18 cellular contexts compared by ENCODE assay signal in genomic region chr4:1743551-1743950, GRCh38. TPM values are rescaled to one million over a fixed set of nuclear protein-coding genes. Genes with fewer than 3 reads are reported as not detected.
DNase-seq lines count a peak whose midpoint lies in the region; ATAC-seq, FAIRE-seq and TF ChIP-seq lines count a peak whose summit lies in the region.
"Had no signal": no experiment of that assay in that cellular context is flagged by ENCODE, and none has a peak within 500 bp of the region (broad histone marks: within the 10 kb centered on the region; RNA-seq: fewer than 3 reads in every experiment).

No MANE protein-coding gene starts in this region.

- H2BK120ac ChIP-seq in H9 (ENCODE audit: low read depth, low read length, poor library complexity, severe bottlenecking) = no peak overlapping the region

- H3K23ac ChIP-seq in H9 (ENCODE audit: insufficient read length, low read depth, low read length) = no peak overlapping the region

- no CpG with 5 or more reads among the region's 12 CpGs for WGBS in H9 (ENCODE audit: extremely low coverage, insufficient read length, low lambda C conversion rate)
- 81% methylated on average over 12 of the region's 12 CpGs for WGBS in K562 (ENCODE audit: insufficient coverage, low coverage, missing lambda C conversion rate)

- H2BK12ac ChIP-seq in H9 (ENCODE audit: insufficient read length, low read depth, low read length) = no peak overlapping the region

- no peak overlapping the region for H3K4me3 Mint-ChIP-seq in activated naive CD8-positive, alpha-beta T cell treated with anti-CD3 and anti-CD28 coated beads, Interleukin-2, amount 10 ng/mL, durations not matched to agents 7 days and 5 days
- H3K4me3 Mint-ChIP-seq in activated naive CD8-positive, alpha-beta T cell treated with anti-CD3 and anti-CD28 coated beads, Interleukin-2, amount 50 U/mL, for 24 hours = no peak overlapping the region
- peak overlapping the region in 1 of 2 experiments; percentile 33; a peak in 1 of 5 replicates for H3K4me3 Mint-ChIP-seq in H9

- no peak overlapping the region for H3K4ac ChIP-seq in H9 (ENCODE audit: low read depth, low read length)

- no peak overlapping the region for H3K4me2 ChIP-seq in H9 (ENCODE audit: insufficient read depth, insufficient read length, low read length)
- H3K4me2 ChIP-seq in K562 (ENCODE audit: insufficient read depth, low read length) = no peak overlapping the region
- H3K4me2 ChIP-seq: BLaER1 treated with 17β-estradiol and CSF1 and Interleukin-3, amounts not matched to agents 10 nM and 100 nM; KMS-11 had no signal

- H3K56ac ChIP-seq in H9 (ENCODE audit: insufficient read length, low read depth, low read length) = no peak overlapping the region

- no peak overlapping the region for H2AFZ ChIP-seq in H9 (ENCODE audit: low read length)
- H2AFZ ChIP-seq in K562 (ENCODE audit: low read depth, low read length) = no peak overlapping the region

- intact Hi-C loops in K562 (cut with micrococcal nuclease) = no loop called here

- no peak overlapping the region for H2BK5ac ChIP-seq in H9 (ENCODE audit: insufficient read length, low read length)

- H3K36me3 ChIP-seq in K562 (ENCODE audit: control insufficient read depth, insufficient read depth, low read length) = peaks cover 64% of the 10 kb centered on the region; the same call in 2 of the 3 replicates

- no peak overlapping the region for H3K4me3 ChIP-seq in K562
- H3K4me3 ChIP-seq: BLaER1 treated with 17β-estradiol and CSF1 and Interleukin-3, amounts not matched to agents 10 nM and 100 nM had no signal

- FAIRE-seq in K562 (lab: Jason Lieb, UNC) (no peak), GM19239 (lab: Jason Lieb, UNC) (no peak)
- FAIRE-seq: G401.6, H1 had no signal

- no peak overlapping the region for H3K27ac ChIP-seq in H9 (ENCODE audit: insufficient read length, low read depth, low read length)
- H3K27ac ChIP-seq in K562 (ENCODE audit: extremely low read depth, low read depth, low read length) = no peak overlapping the region
- H3K27ac ChIP-seq: BLaER1 treated with 17β-estradiol and CSF1 and Interleukin-3, amounts not matched to agents 10 nM and 100 nM; KMS-11 had no signal

- H3K27me3 ChIP-seq in H9 (ENCODE audit: insufficient read depth, low read length) (no peaks in the 10 kb centered on the region), K562 (ENCODE audit: control insufficient read depth in 2 of 2, insufficient read depth in 2 of 2, low read length in 2 of 2) (no peaks in the 10 kb centered on the region)
- H3K27me3 ChIP-seq: BLaER1 treated with 17β-estradiol and CSF1 and Interleukin-3, amounts not matched to agents 10 nM and 100 nM had no signal

- no peak for TF ChIP-seq EP300 in K562 (IDR thresholded peaks at IDR 0.05; ENCODE audit: low read length)

- H4K91ac ChIP-seq in H9 (ENCODE audit: insufficient read length, low read depth, low read length) = no peak overlapping the region

- no peaks in the 10 kb centered on the region for H3K4me1 Mint-ChIP-seq in activated naive CD8-positive, alpha-beta T cell treated with anti-CD3 and anti-CD28 coated beads, Interleukin-2, amount 10 ng/mL, durations not matched to agents 7 days and 5 days
- no peaks in the 10 kb centered on the region for H3K4me1 Mint-ChIP-seq in activated naive CD8-positive, alpha-beta T cell treated with anti-CD3 and anti-CD28 coated beads, Interleukin-2, amount 50 U/mL, for 24 hours
- H3K4me1 Mint-ChIP-seq in H9 = 0 out of 4 replicates have a peak, but pooled peaks cover 0 to 4% of the 10 kb centered on the region in 2 experiments

- TSS peak; percentile 24 for BruUV-seq in K562 (replicated peaks; lab: Mats Ljungman, UMichigan)

- no peak overlapping the region for H2BK15ac ChIP-seq in H9 (ENCODE audit: low read depth, low read length)

- H3T11ph ChIP-seq in H9 (ENCODE audit: low read length) = no peak overlapping the region

- H3K9me3 Mint-ChIP-seq in activated naive CD8-positive, alpha-beta T cell treated with anti-CD3 and anti-CD28 coated beads, Interleukin-2, amount 10 ng/mL, durations not matched to agents 7 days and 5 days = peaks cover 4% of the 10 kb centered on the region
- peaks cover 4% of the 10 kb centered on the region for H3K9me3 Mint-ChIP-seq in activated naive CD8-positive, alpha-beta T cell treated with anti-CD3 and anti-CD28 coated beads, Interleukin-2, amount 50 U/mL, for 24 hours
- peaks cover 4 to 5% of the 10 kb centered on the region in 2 experiments; a peak in 4 of 5 replicates for H3K9me3 Mint-ChIP-seq in H9

- ATAC-seq in activated naive CD8-positive, alpha-beta T cell treated with anti-CD3 and anti-CD28 coated beads, Interleukin-2, amount 10 ng/mL, durations not matched to agents 7 days and 5 days (ENCODE audit: low read depth) = no peak
- ATAC-seq in activated naive CD8-positive, alpha-beta T cell treated with anti-CD3 and anti-CD28 coated beads, Interleukin-2, amount 50 U/mL, for 24 hours = no peak
- ATAC-seq in K562 = no peak
- no peak for ATAC-seq in HG02588 (IDR thresholded peaks at IDR 0.05; ENCODE audit: unreplicated experiment)
- ATAC-seq: PC-3 had no signal

- no peak overlapping the region for H4K8ac ChIP-seq in H9 (replicated peaks; ENCODE audit: insufficient read length, low read depth, low read length)

- CTCF ChIA-PET in K562 (lab: Yijun Ruan, JAX; ENCODE audit: low intra/inter-chr PET ratio) = interaction anchor here (0.6 kb wide), 1 partner anchor 167 kb away, joined by 4 read pairs; no protein-coding TSS in a partner anchor

- H3K79me1 ChIP-seq in H9 (ENCODE audit: insufficient read depth, low read depth, low read length, poor library complexity, severe bottlenecking) = no peaks in the 10 kb centered on the region

- TF ChIP-seq RAD21 in K562 (CRISPR knock-in tag; conservative IDR thresholded peaks at IDR 0.05 in 1 of 2, IDR thresholded peaks at IDR 0.05 in 1 of 2) = no peak

- no peaks in the 10 kb centered on the region for H3K23me2 ChIP-seq in H9 (ENCODE audit: insufficient read length, low read depth, low read length, poor library complexity, severe bottlenecking)

- no peaks in the 10 kb centered on the region for H4K20me1 ChIP-seq in H9 (ENCODE audit: control insufficient read depth, insufficient read depth, insufficient read length)
- H4K20me1 ChIP-seq in K562 (replicated peaks; ENCODE audit: control insufficient read depth, insufficient read depth, low read length) = no peaks in the 10 kb centered on the region

- in situ Hi-C loops in K562 (cut with MboI) = loop anchor here (5.0 kb wide), 2 partner anchors 69 to 149 kb away; no protein-coding TSS in a partner anchor

- H3K79me2 ChIP-seq in H9 (ENCODE audit: insufficient read depth, low read length) (no peaks in the 10 kb centered on the region), K562 (ENCODE audit: control insufficient read depth, insufficient read depth, low read length) (no peaks in the 10 kb centered on the region)

- no peak for TF ChIP-seq POLR2A in K562 (conservative IDR thresholded peaks at IDR 0.05)

- POLR2A ChIA-PET in activated naive CD8-positive, alpha-beta T cell treated with anti-CD3 and anti-CD28 coated beads, Interleukin-2, amount 10 ng/mL, durations not matched to agents 7 days and 5 days (lab: Charles Lee) = no interaction called here
- POLR2A ChIA-PET in K562 (lab: Yijun Ruan, JAX) = no interaction called here

- H2BK20ac ChIP-seq in H9 (ENCODE audit: low read depth, low read length, poor library complexity, severe bottlenecking) = no peak overlapping the region

- peaks cover 2% of the 10 kb centered on the region for H3K9me3 ChIP-seq in H9 (ENCODE audit: control insufficient read depth, low read depth, low read length)
- no peaks in the 10 kb centered on the region for H3K9me3 ChIP-seq in K562 (replicated peaks; ENCODE audit: control insufficient read depth, insufficient read depth, low read depth, low read length)

- H3K14ac ChIP-seq in H9 (ENCODE audit: insufficient read depth, low read length) = no peak overlapping the region

- peaks cover 36% of the 10 kb centered on the region for H3K36me3 Mint-ChIP-seq in activated naive CD8-positive, alpha-beta T cell treated with anti-CD3 and anti-CD28 coated beads, Interleukin-2, amount 10 ng/mL, durations not matched to agents 7 days and 5 days
- H3K36me3 Mint-ChIP-seq in activated naive CD8-positive, alpha-beta T cell treated with anti-CD3 and anti-CD28 coated beads, Interleukin-2, amount 50 U/mL, for 24 hours (ENCODE audit: low read depth) = peaks cover 26% of the 10 kb centered on the region
- H3K36me3 Mint-ChIP-seq in H9 (ENCODE audit: insufficient read depth in 1 of 3, low read depth in 3 of 3) = peaks cover 29 to 70% (median 60%) of the 10 kb centered on the region in 3 experiments

- no peak overlapping the region for H2AK5ac ChIP-seq in H9 (ENCODE audit: insufficient read length, low read length)

- no peak for TF ChIP-seq CTCF in H9 (conservative IDR thresholded peaks at IDR 0.05)
- no peak for TF ChIP-seq CTCF in K562 (IDR thresholded peaks at IDR 0.05 in 2 of 3, conservative IDR thresholded peaks at IDR 0.05 in 1 of 3; ENCODE audit: insufficient read depth in 2 of 3, low read depth in 1 of 3, low read length in 3 of 3)

- no peaks in the 10 kb centered on the region for H3K9me1 ChIP-seq in K562 (ENCODE audit: control insufficient read depth, insufficient read depth, low read length)

- H4K5ac ChIP-seq in H9 (ENCODE audit: insufficient read length, low read depth, low read length) = no peak overlapping the region

- no peaks in the 10 kb centered on the region for H3K4me1 ChIP-seq in H9 (ENCODE audit: insufficient read depth, low read length)
- H3K4me1 ChIP-seq in K562 (replicated peaks in 1 of 2; ENCODE audit: control insufficient read depth in 2 of 2, insufficient read depth in 2 of 2, low read length in 2 of 2) = peaks cover 0 to 54% of the 10 kb centered on the region in 2 experiments; a peak in 2 of 5 replicates

- no peak overlapping the region for H3K18ac ChIP-seq in H9 (ENCODE audit: insufficient read length, low read depth, low read length)

- no peak for DNase-seq in activated naive CD8-positive, alpha-beta T cell treated with anti-CD3 and anti-CD28 coated beads, Interleukin-2, amount 10 ng/mL, durations not matched to agents 7 days and 5 days
- DNase-seq in activated naive CD8-positive, alpha-beta T cell treated with anti-CD3 and anti-CD28 coated beads, Interleukin-2, amount 50 U/mL, for 24 hours = no peak
- no peak for DNase-seq in H9
- no peak for DNase-seq in K562 (ENCODE audit: extremely low read depth in 1 of 4, low spot score in 3 of 4)
- DNase-seq in GM19239 (ENCODE audit: insufficient read length, low spot score) = no peak
- DNase-seq in cerebellum (ENCODE audit: low spot score) = no peak
- DNase-seq: MV-4-11, NCI-H1417, NCI-H187 treated with DMSO at 0.1 percent for 48 hours, NCI-H345, NCI-H524 treated with DMSO at 0.1 percent for 48 hours, PC-3, RPMI8226 had no signal

- no peak overlapping the region for H3K9ac ChIP-seq in H9 (ENCODE audit: extremely low read depth, insufficient read length, low read length)
- H3K9ac ChIP-seq in K562 (ENCODE audit: insufficient read depth in 1 of 2, low read depth in 2 of 2, low read length in 2 of 2) = peak overlapping the region in 1 of 2 experiments; percentile 58; a peak in 1 of 4 replicates
- H3K9ac ChIP-seq: KMS-11 had no signal

- peak overlapping the region; percentile 56 for H3K27ac Mint-ChIP-seq in activated naive CD8-positive, alpha-beta T cell treated with anti-CD3 and anti-CD28 coated beads, Interleukin-2, amount 10 ng/mL, durations not matched to agents 7 days and 5 days
- no peak overlapping the region for H3K27ac Mint-ChIP-seq in activated naive CD8-positive, alpha-beta T cell treated with anti-CD3 and anti-CD28 coated beads, Interleukin-2, amount 50 U/mL, for 24 hours
- peak overlapping the region; percentile 18 to 87 (median 77); a peak in 4 of 7 replicates for H3K27ac Mint-ChIP-seq in H9

- H3K27me3 Mint-ChIP-seq in activated naive CD8-positive, alpha-beta T cell treated with anti-CD3 and anti-CD28 coated beads, Interleukin-2, amount 10 ng/mL, durations not matched to agents 7 days and 5 days = no peaks in the 10 kb centered on the region
- H3K27me3 Mint-ChIP-seq in activated naive CD8-positive, alpha-beta T cell treated with anti-CD3 and anti-CD28 coated beads, Interleukin-2, amount 50 U/mL, for 24 hours = no peaks in the 10 kb centered on the region
- no peaks in the 10 kb centered on the region for H3K27me3 Mint-ChIP-seq in H9 (ENCODE audit: low read depth)

RNA-seq across cellular contexts. Expression of gene TACC3, which starts 22.2 kb away (rescaled TPM):
- 100 to 1,000 TPM; 234 to 235 TPM for total RNA-seq in activated naive CD8-positive, alpha-beta T cell treated with anti-CD3 and anti-CD28 coated beads, Interleukin-2, amount 10 ng/mL, durations not matched to agents 7 days and 5 days
- 150 and 156 TPM in 2 replicates for total RNA-seq in H9 (2021)
- total RNA-seq in K562 (2011; cell fraction: chromatin; rRNA removed; ENCODE audit: low replicate concordance) = 114 and 225 TPM in 2 replicates
- total RNA-seq in K562 (2011; cell fraction: nucleolus; rRNA removed) = 114 and 126 TPM in 2 replicates
- total RNA-seq in K562 (2011; cell fraction: nucleoplasm; rRNA removed) = 94.5 and 103 TPM in 2 replicates
- total RNA-seq in K562 (2014; rRNA removed) = 66.3 and 80.2 TPM in 2 replicates
- 47.1 and 49.7 TPM in 2 replicates for total RNA-seq in K562 (2014; rRNA removed; fragmentation: Illumina TruSeq; extraction: Trizol)
- total RNA-seq in K562 (2015; rRNA removed; fragmentation: Illumina TruSeq; extraction: Trizol) = 52.1 and 55.6 TPM in 2 replicates
- 112 and 122 TPM in 2 replicates for total RNA-seq in K562 (2021)
- 50.3 and 50.8 TPM in 2 replicates for polyA plus RNA-seq in K562 (2011; rRNA removed)
- polyA plus RNA-seq in K562 (2011; cell fraction: cytosol; rRNA removed) = 45.2 and 61.0 TPM in 2 replicates
- polyA plus RNA-seq in K562 (2011; cell fraction: nucleus; rRNA removed) = 150 and 212 TPM in 2 replicates
- polyA plus RNA-seq in K562 (2012) = 93.9 and 100.0 TPM in 2 replicates
- 95.2 and 122 TPM in 2 replicates for polyA plus RNA-seq in K562 (2014; fragmentation: Illumina TruSeq; extraction: Trizol)
- polyA plus RNA-seq in K562 (2014; fragmentation: Nextera tagmentation; extraction: Ambion mirVana) = 1 to 10 TPM; 1.9 to 2.8 TPM
- polyA plus RNA-seq in K562 (2014; rRNA removed) = 90.1 and 102 TPM in 2 replicates
- 16.5 and 18.3 TPM in 2 replicates for polyA minus RNA-seq in K562 (2011; rRNA and poly(A)+ RNA removed)
- 37.4 and 55.6 TPM in 2 replicates for polyA minus RNA-seq in K562 (2011; cell fraction: cytosol; rRNA and poly(A)+ RNA removed)
- 40.5 and 49.1 TPM in 2 replicates for polyA minus RNA-seq in K562 (2011; cell fraction: nucleus; rRNA and poly(A)+ RNA removed)
- total RNA-seq in cerebellum = 8.7 TPM

RNA-seq across cellular contexts. Expression of gene TMEM129, which starts 22.4 kb away (rescaled TPM):
- 10 to 100 TPM; 27.5 to 27.6 TPM for total RNA-seq in activated naive CD8-positive, alpha-beta T cell treated with anti-CD3 and anti-CD28 coated beads, Interleukin-2, amount 10 ng/mL, durations not matched to agents 7 days and 5 days
- 27.3 and 30.4 TPM in 2 replicates for total RNA-seq in H9 (2021)
- total RNA-seq in K562 (2011; cell fraction: chromatin; rRNA removed; ENCODE audit: low replicate concordance) = 25.4 and 79.9 TPM in 2 replicates
- total RNA-seq in K562 (2011; cell fraction: nucleolus; rRNA removed) = 85.2 and 91.1 TPM in 2 replicates
- total RNA-seq in K562 (2011; cell fraction: nucleoplasm; rRNA removed) = 51.7 and 55.1 TPM in 2 replicates
- 34.3 and 44.0 TPM in 2 replicates for total RNA-seq in K562 (2014; rRNA removed)
- total RNA-seq in K562 (2014; rRNA removed; fragmentation: Illumina TruSeq; extraction: Trizol) = 5.8 and 7.8 TPM in 2 replicates
- 18.4 and 20.4 TPM in 2 replicates for total RNA-seq in K562 (2015; rRNA removed; fragmentation: Illumina TruSeq; extraction: Trizol)
- total RNA-seq in K562 (2021) = 40.0 and 40.3 TPM in 2 replicates
- polyA plus RNA-seq in K562 (2011; rRNA removed) = 17.9 and 28.9 TPM in 2 replicates
- 37.3 and 93.7 TPM in 2 replicates for polyA plus RNA-seq in K562 (2011; cell fraction: cytosol; rRNA removed)
- 100 and 135 TPM in 2 replicates for polyA plus RNA-seq in K562 (2011; cell fraction: nucleus; rRNA removed)
- polyA plus RNA-seq in K562 (2012) = 23.2 and 37.4 TPM in 2 replicates
- 18.8 and 24.3 TPM in 2 replicates for polyA plus RNA-seq in K562 (2014; fragmentation: Illumina TruSeq; extraction: Trizol)
- polyA plus RNA-seq in K562 (2014; fragmentation: Nextera tagmentation; extraction: Ambion mirVana) = under 1 TPM; 0.34 to 0.53 TPM
- polyA plus RNA-seq in K562 (2014; rRNA removed) = 42.9 and 47.2 TPM in 2 replicates
- polyA minus RNA-seq in K562 (2011; rRNA and poly(A)+ RNA removed) = 5.4 and 10.2 TPM in 2 replicates
- 23.7 and 31.6 TPM in 2 replicates for polyA minus RNA-seq in K562 (2011; cell fraction: cytosol; rRNA and poly(A)+ RNA removed)
- polyA minus RNA-seq in K562 (2011; cell fraction: nucleus; rRNA and poly(A)+ RNA removed) = 19.1 and 20.1 TPM in 2 replicates
- total RNA-seq in cerebellum = 13.5 TPM

RNA-seq across cellular contexts. Expression of gene SLBP, which starts 31.4 kb away (rescaled TPM):
- total RNA-seq in activated naive CD8-positive, alpha-beta T cell treated with anti-CD3 and anti-CD28 coated beads, Interleukin-2, amount 10 ng/mL, durations not matched to agents 7 days and 5 days = 100 to 1,000 TPM in 1 of 2 experiments, 10 to 100 TPM in 1; 99.7 to 103 TPM
- total RNA-seq in H9 (2021) (62.7 and 67.0 TPM in 2 replicates), K562 (2014; rRNA removed) (185 and 221 TPM in 2 replicates), K562 (2014; rRNA removed; fragmentation: Illumina TruSeq; extraction: Trizol) (161 and 175 TPM in 2 replicates), K562 (2015; rRNA removed; fragmentation: Illumina TruSeq; extraction: Trizol) (148 and 164 TPM in 2 replicates), K562 (2021) (123 and 128 TPM in 2 replicates), cerebellum (25.5 TPM)
- 30.7 and 52.5 TPM in 2 replicates for total RNA-seq in K562 (2011; cell fraction: chromatin; rRNA removed; ENCODE audit: low replicate concordance)
- total RNA-seq in K562 (2011; cell fraction: nucleolus; rRNA removed) = 27.1 and 28.9 TPM in 2 replicates
- total RNA-seq in K562 (2011; cell fraction: nucleoplasm; rRNA removed) = 42.8 and 65.1 TPM in 2 replicates
- polyA plus RNA-seq in K562 (2011; rRNA removed) (121 and 191 TPM in 2 replicates), K562 (2014; fragmentation: Illumina TruSeq; extraction: Trizol) (171 and 214 TPM in 2 replicates), K562 (2014; fragmentation: Nextera tagmentation; extraction: Ambion mirVana) (10 to 100 TPM; 49.4 to 81.8 TPM), K562 (2014; rRNA removed) (157 and 162 TPM in 2 replicates)
- 86.2 and 92.0 TPM in 2 replicates for polyA plus RNA-seq in K562 (2011; cell fraction: cytosol; rRNA removed)
- 39.9 and 51.3 TPM in 2 replicates for polyA plus RNA-seq in K562 (2011; cell fraction: nucleus; rRNA removed)
- 91.7 and 104 TPM in 2 replicates for polyA plus RNA-seq in K562 (2012)
- 103 and 121 TPM in 2 replicates for polyA minus RNA-seq in K562 (2011; rRNA and poly(A)+ RNA removed)
- 51.2 and 63.8 TPM in 2 replicates for polyA minus RNA-seq in K562 (2011; cell fraction: cytosol; rRNA and poly(A)+ RNA removed)
- 14.9 and 23.8 TPM in 2 replicates for polyA minus RNA-seq in K562 (2011; cell fraction: nucleus; rRNA and poly(A)+ RNA removed)

RNA-seq across cellular contexts. Expression of gene FGFR3, which starts 49.5 kb away (rescaled TPM):
- under 1 TPM in 1 of 2 experiments, not detected in 1; 0.14 TPM for total RNA-seq in activated naive CD8-positive, alpha-beta T cell treated with anti-CD3 and anti-CD28 coated beads, Interleukin-2, amount 10 ng/mL, durations not matched to agents 7 days and 5 days
- total RNA-seq in H9 (2021) = 75.7 and 81.2 TPM in 2 replicates
- total RNA-seq in K562 (2011; cell fraction: chromatin; rRNA removed; ENCODE audit: low replicate concordance) = 54.4 and 166 TPM in 2 replicates
- 200 and 208 TPM in 2 replicates for total RNA-seq in K562 (2011; cell fraction: nucleolus; rRNA removed)
- 76.8 and 80.7 TPM in 2 replicates for total RNA-seq in K562 (2011; cell fraction: nucleoplasm; rRNA removed)
- 39.9 and 43.8 TPM in 2 replicates for total RNA-seq in K562 (2014; rRNA removed)
- total RNA-seq in K562 (2014; rRNA removed; fragmentation: Illumina TruSeq; extraction: Trizol) = 6.3 and 6.5 TPM in 2 replicates
- 12.7 and 14.1 TPM in 2 replicates for total RNA-seq in K562 (2015; rRNA removed; fragmentation: Illumina TruSeq; extraction: Trizol)
- 47.8 and 60.4 TPM in 2 replicates for total RNA-seq in K562 (2021)
- polyA plus RNA-seq in K562 (2011; rRNA removed) = 20.4 and 21.7 TPM in 2 replicates
- 18.7 and 54.2 TPM in 2 replicates for polyA plus RNA-seq in K562 (2011; cell fraction: cytosol; rRNA removed)
- 176 and 334 TPM in 2 replicates for polyA plus RNA-seq in K562 (2011; cell fraction: nucleus; rRNA removed)
- polyA plus RNA-seq in K562 (2012) = 15.0 and 22.4 TPM in 2 replicates
- polyA plus RNA-seq in K562 (2014; fragmentation: Illumina TruSeq; extraction: Trizol) = 8.4 and 22.9 TPM in 2 replicates
- polyA plus RNA-seq in K562 (2014; fragmentation: Nextera tagmentation; extraction: Ambion mirVana) = 1 to 10 TPM; 1.2 to 1.7 TPM
- 48.9 and 51.5 TPM in 2 replicates for polyA plus RNA-seq in K562 (2014; rRNA removed)
- polyA minus RNA-seq in K562 (2011; rRNA and poly(A)+ RNA removed) = 3.9 and 9.3 TPM in 2 replicates
- 30.2 and 37.6 TPM in 2 replicates for polyA minus RNA-seq in K562 (2011; cell fraction: cytosol; rRNA and poly(A)+ RNA removed)
- 59.1 and 74.0 TPM in 2 replicates for polyA minus RNA-seq in K562 (2011; cell fraction: nucleus; rRNA and poly(A)+ RNA removed)
- 6.5 TPM for total RNA-seq in cerebellum

RNA-seq across cellular contexts. Expression of gene FAM53A, which starts 59.4 kb away (rescaled TPM):
- total RNA-seq in activated naive CD8-positive, alpha-beta T cell treated with anti-CD3 and anti-CD28 coated beads, Interleukin-2, amount 10 ng/mL, durations not matched to agents 7 days and 5 days = under 1 TPM; 0.54 to 0.97 TPM
- total RNA-seq in H9 (2021) (2.3 and 2.4 TPM in 2 replicates), K562 (2014; rRNA removed) (1.8 and 2.6 TPM in 2 replicates), K562 (2014; rRNA removed; fragmentation: Illumina TruSeq; extraction: Trizol) (0.76 TPM in 1 of 2 replicates, not detected in the other), K562 (2015; rRNA removed; fragmentation: Illumina TruSeq; extraction: Trizol) (1.1 TPM in 2 replicates), K562 (2021) (1.6 and 2.0 TPM in 2 replicates), cerebellum (1.6 TPM)
- total RNA-seq in K562 (2011; cell fraction: chromatin; rRNA removed; ENCODE audit: low replicate concordance) = 3.4 and 8.9 TPM in 2 replicates
- total RNA-seq in K562 (2011; cell fraction: nucleolus; rRNA removed) = 2.8 and 3.7 TPM in 2 replicates
- total RNA-seq in K562 (2011; cell fraction: nucleoplasm; rRNA removed) = 2.1 and 2.4 TPM in 2 replicates
- polyA plus RNA-seq in K562 (2011; rRNA removed) (0.53 and 1.3 TPM in 2 replicates), K562 (2014; fragmentation: Illumina TruSeq; extraction: Trizol) (0.62 and 1.4 TPM in 2 replicates), K562 (2014; fragmentation: Nextera tagmentation; extraction: Ambion mirVana) (not detected), K562 (2014; rRNA removed) (1.4 and 2.7 TPM in 2 replicates)
- polyA plus RNA-seq in K562 (2011; cell fraction: cytosol; rRNA removed) = 1.7 and 2.5 TPM in 2 replicates
- polyA plus RNA-seq in K562 (2011; cell fraction: nucleus; rRNA removed) = 1.9 and 2.9 TPM in 2 replicates
- 1.4 and 2.1 TPM in 2 replicates for polyA plus RNA-seq in K562 (2012)
- polyA minus RNA-seq in K562 (2011; rRNA and poly(A)+ RNA removed) = 0.45 and 1.1 TPM in 2 replicates
- 2.6 and 3.8 TPM in 2 replicates for polyA minus RNA-seq in K562 (2011; cell fraction: cytosol; rRNA and poly(A)+ RNA removed)
- 1.00 and 1.8 TPM in 2 replicates for polyA minus RNA-seq in K562 (2011; cell fraction: nucleus; rRNA and poly(A)+ RNA removed)
